In genomic region chr11:62747475-62748160, GRCh38 we compare ENCODE assay signal across 25 cellular contexts. TPM values are rescaled to one million over a fixed set of nuclear protein-coding genes. Genes with fewer than 3 reads are reported as not detected.
DNase-seq lines count a peak whose midpoint lies in the region; ATAC-seq and TF ChIP-seq lines count a peak whose summit lies in the region.
"Had no signal": no experiment of that assay in that cellular context is flagged by ENCODE, and none has a peak within 500 bp of the region (broad histone marks: within the 10 kb centered on the region; RNA-seq: fewer than 3 reads in every experiment).

No MANE protein-coding gene starts in this region.

- H3K27ac Mint-ChIP-seq in GM23338 = no peak overlapping the region
- H3K27ac Mint-ChIP-seq: CD4-positive, alpha-beta T cell; T-helper 2 cell treated with Interferon-gamma antibody and Interleukin-4, amounts not matched to agents 5 μg/mL and 100 μg/mL, for 36 hours had no signal

- H3K36me3 ChIP-seq in GM23338 (ENCODE audit: insufficient read depth) (peaks cover 32% of the 10 kb centered on the region), PC-3 (ENCODE audit: low read depth, low read length) (peaks cover 6% of the 10 kb centered on the region; the same call in 1 of the 2 replicates)
- H3K36me3 ChIP-seq: uterus had no signal

- peaks cover 30% of the 10 kb centered on the region for H3F3A ChIP-seq in GM23338 (replicated peaks; ENCODE audit: low read depth)
- H3F3A ChIP-seq in PC-3 (ENCODE audit: low read length, unreplicated experiment) = no peaks in the 10 kb centered on the region

- H3K79me2 ChIP-seq in GM23338 (replicated peaks; ENCODE audit: insufficient read depth) = peaks cover 40% of the 10 kb centered on the region
- H3K79me2 ChIP-seq in PC-3 (ENCODE audit: low read length) = peaks cover 2% of the 10 kb centered on the region; the same call in 1 of the 2 replicates
- H3K79me2 ChIP-seq: parathyroid adenoma had no signal

- intact Hi-C loops in PC-3 (cut with micrococcal nuclease) = no loop called here

- H3K36me3 Mint-ChIP-seq in GM23338 (ENCODE audit: low read depth) = peaks cover 45% of the 10 kb centered on the region

- BruUV-seq in PC-3 (replicated peaks; lab: Mats Ljungman, UMichigan) = no TSS peak

- no peaks in the 10 kb centered on the region for H3K9me3 ChIP-seq in PC-3 (ENCODE audit: low read length)
- H3K9me3 ChIP-seq: SK-N-SH, uterus had no signal

- H3K4me3 Mint-ChIP-seq in GM23338 = no peak overlapping the region
- H3K4me3 Mint-ChIP-seq: CD4-positive, alpha-beta T cell; dendritic cell treated with granulocyte-macrophage colony-stimulating factor and Interleukin-4, amounts not matched to agents 40 ng/mL and 50 ng/mL, for 4 days; naive thymus-derived CD8-positive, alpha-beta T cell; T-helper 2 cell treated with Interferon-gamma antibody and Interleukin-4, amounts not matched to agents 5 μg/mL and 100 μg/mL, for 36 hours had no signal

- no peak overlapping the region for H3K4me2 ChIP-seq in GM23338
- H3K4me2 ChIP-seq in PC-3 (ENCODE audit: low read length) = no peak overlapping the region
- H3K4me2 ChIP-seq: SK-N-SH had no signal

- H3K9me2 ChIP-seq in GM23338 (ENCODE audit: insufficient read depth) (no peaks in the 10 kb centered on the region), PC-3 (replicated peaks; ENCODE audit: low read length) (no peaks in the 10 kb centered on the region)
- H3K9me2 ChIP-seq: SK-N-SH had no signal

- H3K4me1 Mint-ChIP-seq in GM23338 = peaks cover 8% of the 10 kb centered on the region

- H3K9ac ChIP-seq in PC-3 (ENCODE audit: low read length) = no peak overlapping the region
- H3K9ac ChIP-seq: parathyroid adenoma, SK-N-SH had no signal

- H3K4me3 ChIP-seq in GM23338 (no peak overlapping the region), PC-3 (ENCODE audit: low read length) (no peak overlapping the region)
- H3K4me3 ChIP-seq: uterus had no signal

- CTCF ChIA-PET in PC-3 (lab: Charles Lee) = interaction anchor here (0.6 kb wide), 1 partner anchor 67 kb away, joined by 4 read pairs; no protein-coding TSS in a partner anchor

- no peaks in the 10 kb centered on the region for H3K27me3 ChIP-seq in GM23338 (ENCODE audit: insufficient read depth)
- no peaks in the 10 kb centered on the region for H3K27me3 ChIP-seq in PC-3 (ENCODE audit: low read length)
- H3K27me3 ChIP-seq: uterus had no signal

- ATAC-seq in GM23338 = no peak
- 0 out of 2 replicates have a peak, but pooled peaks have one; percentile 22 for ATAC-seq in PC-3
- ATAC-seq: naive thymus-derived CD8-positive, alpha-beta T cell; sciatic nerve had no signal

- H3K27ac ChIP-seq in GM23338 (ENCODE audit: low read depth) (peak overlapping the region; percentile 2), PC-3 (ENCODE audit: low read length) (no peak overlapping the region)
- H3K27ac ChIP-seq: parathyroid adenoma, uterus, VCaP had no signal

- POLR2A ChIA-PET in PC-3 (lab: Charles Lee; ENCODE audit: unreplicated experiment) = no interaction called here

- no peak for DNase-seq in GM23338 (ENCODE audit: low spot score)
- no peak for DNase-seq in PC-3
- DNase-seq in foreskin melanocyte = peak; percentile 69
- peak; percentile 79 for DNase-seq in pons (ENCODE audit: low spot score)
- DNase-seq in effector CD8-positive, alpha-beta T cell (lab: John Stamatoyannopoulos, UW) = no peak
- DNase-seq in DMS79 (lab: John Stamatoyannopoulos, UW) = no peak
- no peak for DNase-seq in NCI-H2107 (lab: John Stamatoyannopoulos, UW)
- DNase-seq: activated CD4-positive, alpha-beta T cell treated with anti-CD3 and anti-CD28 coated beads, Interleukin-2, amount 50 U/mL, for 4 hours; activated gamma-delta T cell; amniotic stem cell; CD4-positive, alpha-beta T cell; DMS 273 treated with DMSO at 0.1 percent for 48 hours; Kasumi-1; mesendoderm; naive thymus-derived CD8-positive, alpha-beta T cell; NCI-H187 treated with DMSO at 0.1 percent for 48 hours; NCI-H446; NK-92 treated with Interleukin-12 subunit alpha and Interleukin-12 subunit beta, amount 100 ng/mL, for 24 hours; SK-N-SH; uterus had no signal

- H4K20me1 ChIP-seq in GM23338 (replicated peaks; ENCODE audit: insufficient read depth) = peaks cover 34% of the 10 kb centered on the region
- H4K20me1 ChIP-seq in PC-3 (ENCODE audit: low read length) = no peaks in the 10 kb centered on the region

- TF ChIP-seq CTCF in GM23338 (conservative IDR thresholded peaks at IDR 0.05; ENCODE audit: low read depth in 2 of 2) = no peak
- no peak for TF ChIP-seq CTCF in PC-3 (conservative IDR thresholded peaks at IDR 0.05; ENCODE audit: low read depth, low read length)

- H3K9me3 Mint-ChIP-seq in GM23338 = no peaks in the 10 kb centered on the region
- H3K9me3 Mint-ChIP-seq: CD4-positive, alpha-beta T cell; dendritic cell treated with granulocyte-macrophage colony-stimulating factor and Interleukin-4, amounts not matched to agents 40 ng/mL and 50 ng/mL, for 4 days; naive thymus-derived CD8-positive, alpha-beta T cell; T-helper 2 cell treated with Interferon-gamma antibody and Interleukin-4, amounts not matched to agents 5 μg/mL and 100 μg/mL, for 36 hours had no signal

- H2AFZ ChIP-seq in GM23338 = no peak overlapping the region
- no peak overlapping the region for H2AFZ ChIP-seq in PC-3 (ENCODE audit: low read length)
- H2AFZ ChIP-seq: parathyroid adenoma had no signal

- H3K4me1 ChIP-seq in GM23338 (ENCODE audit: insufficient read depth) = no peaks in the 10 kb centered on the region
- peaks cover under 1% of the 10 kb centered on the region; the same call in 1 of the 2 replicates for H3K4me1 ChIP-seq in PC-3 (ENCODE audit: insufficient read depth, low read length)
- H3K4me1 ChIP-seq: parathyroid adenoma, uterus had no signal

- H3K27me3 Mint-ChIP-seq in GM23338 (ENCODE audit: insufficient read depth, low read depth, poor library complexity) = peaks cover 12% of the 10 kb centered on the region
- H3K27me3 Mint-ChIP-seq: CD4-positive, alpha-beta T cell; dendritic cell treated with granulocyte-macrophage colony-stimulating factor and Interleukin-4, amounts not matched to agents 40 ng/mL and 50 ng/mL, for 4 days; naive thymus-derived CD8-positive, alpha-beta T cell had no signal

TF ChIP-seq in GM23338, 12 proteins besides CTCF, POLR2A, EP300 and RAD21 (continues in another document):
- TF ChIP-seq ZNF331 (CRISPR knock-in tag; IDR thresholded peaks at IDR 0.05; ENCODE audit: low read depth) = no peak
- TF ChIP-seq, protein P1, sequence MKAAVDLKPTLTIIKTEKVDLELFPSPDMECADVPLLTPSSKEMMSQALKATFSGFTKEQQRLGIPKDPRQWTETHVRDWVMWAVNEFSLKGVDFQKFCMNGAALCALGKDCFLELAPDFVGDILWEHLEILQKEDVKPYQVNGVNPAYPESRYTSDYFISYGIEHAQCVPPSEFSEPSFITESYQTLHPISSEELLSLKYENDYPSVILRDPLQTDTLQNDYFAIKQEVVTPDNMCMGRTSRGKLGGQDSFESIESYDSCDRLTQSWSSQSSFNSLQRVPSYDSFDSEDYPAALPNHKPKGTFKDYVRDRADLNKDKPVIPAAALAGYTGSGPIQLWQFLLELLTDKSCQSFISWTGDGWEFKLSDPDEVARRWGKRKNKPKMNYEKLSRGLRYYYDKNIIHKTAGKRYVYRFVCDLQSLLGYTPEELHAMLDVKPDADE (IDR thresholded peaks at IDR 0.05) = no peak
- TF ChIP-seq JUNB (IDR thresholded peaks at IDR 0.05; ENCODE audit: unreplicated experiment) = no peak
- TF ChIP-seq, protein P2, sequence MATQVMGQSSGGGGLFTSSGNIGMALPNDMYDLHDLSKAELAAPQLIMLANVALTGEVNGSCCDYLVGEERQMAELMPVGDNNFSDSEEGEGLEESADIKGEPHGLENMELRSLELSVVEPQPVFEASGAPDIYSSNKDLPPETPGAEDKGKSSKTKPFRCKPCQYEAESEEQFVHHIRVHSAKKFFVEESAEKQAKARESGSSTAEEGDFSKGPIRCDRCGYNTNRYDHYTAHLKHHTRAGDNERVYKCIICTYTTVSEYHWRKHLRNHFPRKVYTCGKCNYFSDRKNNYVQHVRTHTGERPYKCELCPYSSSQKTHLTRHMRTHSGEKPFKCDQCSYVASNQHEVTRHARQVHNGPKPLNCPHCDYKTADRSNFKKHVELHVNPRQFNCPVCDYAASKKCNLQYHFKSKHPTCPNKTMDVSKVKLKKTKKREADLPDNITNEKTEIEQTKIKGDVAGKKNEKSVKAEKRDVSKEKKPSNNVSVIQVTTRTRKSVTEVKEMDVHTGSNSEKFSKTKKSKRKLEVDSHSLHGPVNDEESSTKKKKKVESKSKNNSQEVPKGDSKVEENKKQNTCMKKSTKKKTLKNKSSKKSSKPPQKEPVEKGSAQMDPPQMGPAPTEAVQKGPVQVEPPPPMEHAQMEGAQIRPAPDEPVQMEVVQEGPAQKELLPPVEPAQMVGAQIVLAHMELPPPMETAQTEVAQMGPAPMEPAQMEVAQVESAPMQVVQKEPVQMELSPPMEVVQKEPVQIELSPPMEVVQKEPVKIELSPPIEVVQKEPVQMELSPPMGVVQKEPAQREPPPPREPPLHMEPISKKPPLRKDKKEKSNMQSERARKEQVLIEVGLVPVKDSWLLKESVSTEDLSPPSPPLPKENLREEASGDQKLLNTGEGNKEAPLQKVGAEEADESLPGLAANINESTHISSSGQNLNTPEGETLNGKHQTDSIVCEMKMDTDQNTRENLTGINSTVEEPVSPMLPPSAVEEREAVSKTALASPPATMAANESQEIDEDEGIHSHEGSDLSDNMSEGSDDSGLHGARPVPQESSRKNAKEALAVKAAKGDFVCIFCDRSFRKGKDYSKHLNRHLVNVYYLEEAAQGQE (IDR thresholded peaks at IDR 0.05; ENCODE audit: unreplicated experiment) = no peak
- TF ChIP-seq ZNF114 (CRISPR knock-in tag; IDR thresholded peaks at IDR 0.05) = no peak
- no peak for TF ChIP-seq EZH2 (IDR thresholded peaks at IDR 0.05; ENCODE audit: low read depth, unreplicated experiment)
- no peak for TF ChIP-seq STAT1 (IDR thresholded peaks at IDR 0.05; ENCODE audit: unreplicated experiment)
- no peak for TF ChIP-seq NANOG (IDR thresholded peaks at IDR 0.05; ENCODE audit: borderline replicate concordance)

RNA-seq across cellular contexts. Expression of gene ZBTB3, which starts 6.3 kb away (rescaled TPM):
- total RNA-seq in GM23338 (2014; rRNA removed; shearing (Covaris generic)) = 82.6 and 91.7 TPM in 2 replicates
- 47.8 and 52.2 TPM in 2 replicates for polyA plus RNA-seq in GM23338 (2016; fragmentation: Nextera tagmentation; extraction: Ambion mirVana)
- 2.2 and 3.3 TPM in 2 replicates for total RNA-seq in PC-3 (2014; rRNA removed)

RNA-seq across cellular contexts. Expression of gene POLR2G, which starts 13.8 kb away (rescaled TPM):
- total RNA-seq in GM23338 (2014; rRNA removed; shearing (Covaris generic)) = 101 and 117 TPM in 2 replicates
- polyA plus RNA-seq in GM23338 (2016; fragmentation: Nextera tagmentation; extraction: Ambion mirVana) = 193 and 196 TPM in 2 replicates
- 208 and 230 TPM in 2 replicates for total RNA-seq in PC-3 (2014; rRNA removed)

RNA-seq across cellular contexts. Expression of gene TTC9C, which starts 19.3 kb away (rescaled TPM):
- 27.5 and 51.4 TPM in 2 replicates for total RNA-seq in GM23338 (2014; rRNA removed; shearing (Covaris generic))
- polyA plus RNA-seq in GM23338 (2016; fragmentation: Nextera tagmentation; extraction: Ambion mirVana) = 42.0 and 42.6 TPM in 2 replicates
- total RNA-seq in PC-3 (2014; rRNA removed) = 26.1 and 37.4 TPM in 2 replicates

RNA-seq across cellular contexts. Expression of gene HNRNPUL2, which starts 20.4 kb away (rescaled TPM):
- total RNA-seq in GM23338 (2014; rRNA removed; shearing (Covaris generic)) = 18.3 and 21.7 TPM in 2 replicates
- polyA plus RNA-seq in GM23338 (2016; fragmentation: Nextera tagmentation; extraction: Ambion mirVana) = 9.4 and 10.9 TPM in 2 replicates
- 15.5 and 25.4 TPM in 2 replicates for total RNA-seq in PC-3 (2014; rRNA removed)

RNA-seq across cellular contexts. Expression of gene TAF6L, which starts 23.6 kb away (rescaled TPM):
- 30.6 and 50.6 TPM in 2 replicates for total RNA-seq in GM23338 (2014; rRNA removed; shearing (Covaris generic))
- polyA plus RNA-seq in GM23338 (2016; fragmentation: Nextera tagmentation; extraction: Ambion mirVana) = 21.8 and 23.0 TPM in 2 replicates
- 40.2 and 43.9 TPM in 2 replicates for total RNA-seq in PC-3 (2014; rRNA removed)

Comparison
In these comparisons a context has a peak if more than half of its experiments do, and no peak if none do; other contexts are left out.
1. DNase-seq: peak in foreskin melanocyte (single experiment) and pons (single experiment); none in GM23338 (single experiment), PC-3 (single experiment), effector CD8-positive, alpha-beta T cell (single experiment), DMS79 (single experiment) and NCI-H2107 (single experiment).
2. RNA of gene ZBTB3, which starts 6.3 kb away (total RNA-seq): 82.6 to 91.7 TPM in GM23338; 2.2 to 3.3 TPM in PC-3; every median in the first group is over 10 times any median in the second.